In the genomic region with DNA sequence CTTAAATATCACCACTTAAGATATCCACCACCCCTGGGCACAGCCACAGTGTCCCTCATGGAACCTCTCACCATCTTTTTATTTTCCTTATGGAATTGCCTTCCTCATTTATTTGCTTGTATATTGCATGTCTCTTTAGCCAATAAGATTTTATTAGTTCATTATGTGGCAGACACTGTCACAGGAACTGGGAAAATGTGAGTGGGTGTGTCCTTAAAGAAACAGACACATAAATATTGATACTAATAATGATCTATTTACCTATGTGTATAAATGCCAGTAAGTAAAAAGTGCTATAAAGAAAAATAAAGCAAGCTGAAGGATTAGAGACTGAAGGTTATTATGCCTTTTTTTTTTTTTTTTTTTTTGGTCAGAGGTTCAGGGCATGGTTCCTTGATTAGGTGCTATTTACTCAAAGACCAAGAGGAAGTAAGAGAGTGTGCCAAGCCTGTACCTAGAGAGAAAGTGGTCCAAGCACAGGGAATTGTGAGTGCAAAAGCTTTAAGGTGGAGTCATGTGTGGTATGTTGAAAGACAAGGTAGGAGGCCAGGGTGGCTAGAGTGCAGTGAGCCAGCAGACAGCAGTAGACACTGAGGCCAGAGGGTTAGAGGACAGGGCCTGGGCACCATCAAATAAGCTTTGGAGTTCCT, we compare ENCODE assay signal across 22 cellular contexts.
"Had no signal": no experiment of that assay in that cellular context is flagged by ENCODE, and none has a peak within 500 bp of the region (broad histone marks: within the 10 kb centered on the region; RNA-seq: fewer than 3 reads in every experiment).

No MANE protein-coding gene starts in this region.

- ATAC-seq: K562 had no signal

- H3K36me3 Mint-ChIP-seq: IgD-negative memory B cell had no signal

- DNase-seq: Kasumi-1, MV-4-11, NCI-H1048, NCI-H1105, NCI-H1417, NCI-H1436 treated with DMSO at 0.1 percent for 48 hours, NCI-H1694, NCI-H187 treated with DMSO at 0.1 percent for 48 hours, NCI-H2029 treated with DMSO at 0.1 percent for 48 hours, NCI-H2171 treated with DMSO at 0.1 percent for 48 hours, NCI-H345, NCI-H446 treated with DMSO at 0.1 percent for 48 hours, NCI-H510A treated with DMSO at 0.1 percent for 48 hours, NCI-H526, NCI-H748 treated with DMSO at 0.1 percent for 48 hours, RPMI8226, SHP77, SK-N-SH had no signal

- H3K27ac ChIP-seq: HL-60, KMS-11 had no signal

- H3K4me3 Mint-ChIP-seq: IgD-negative memory B cell had no signal

- H3K27me3 Mint-ChIP-seq: IgD-negative memory B cell had no signal

- H3K4me3 ChIP-seq: K562 had no signal

- H3K27ac Mint-ChIP-seq: IgD-negative memory B cell had no signal

- H3K9ac ChIP-seq: KMS-11, SK-N-SH had no signal

- H3K4me1 Mint-ChIP-seq: IgD-negative memory B cell had no signal

- H3K9me3 Mint-ChIP-seq: IgD-negative memory B cell had no signal

- H3K4me2 ChIP-seq: KMS-11, SK-N-SH had no signal

- H3K9me3 ChIP-seq: SK-N-SH had no signal
